ENCODE assay signal across 29 cellular contexts in the genomic region with DNA sequence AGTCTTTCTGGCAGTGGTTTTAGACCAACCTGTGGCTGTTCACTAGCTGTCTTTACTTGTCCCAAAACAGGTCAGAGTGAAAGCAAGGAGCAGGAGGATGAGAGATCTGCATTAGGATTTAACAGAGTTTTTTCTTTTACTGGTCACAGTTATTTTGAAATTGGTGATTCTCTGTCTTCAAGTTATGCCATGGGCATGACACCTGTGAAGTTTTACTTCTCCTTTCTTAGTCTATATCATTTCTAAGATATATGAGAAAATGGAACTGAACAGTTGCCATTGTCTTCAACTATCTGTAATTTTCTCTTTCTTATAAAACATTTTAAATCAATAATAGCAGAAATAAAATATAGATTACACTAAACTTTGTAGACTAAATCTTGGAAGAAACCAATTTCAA.
"Had no signal": no experiment of that assay in that cellular context is flagged by ENCODE, and none has a peak within 500 bp of the region (broad histone marks: within the 10 kb centered on the region; RNA-seq: fewer than 3 reads in every experiment).

No MANE protein-coding gene starts in this region.

- H3K27me3 Mint-ChIP-seq: stimulated activated naive CD8-positive, alpha-beta T cell treated with anti-CD3 and anti-CD28 coated beads, Interleukin-15, Interleukin-2, amounts not matched to agents 100 ng/mL and 50 ng/mL, for 24 hours had no signal

- H3K27ac ChIP-seq: left lung, pancreas, prostate gland, skin epidermis, suprapubic skin, thoracic aorta, tibial artery, upper lobe of right lung had no signal

- H3K36me3 Mint-ChIP-seq: immature natural killer cell; stimulated activated effector memory CD8-positive, alpha-beta T cell treated with anti-CD3 and anti-CD28 coated beads, Interleukin-12 subunit alpha, Interleukin-12 subunit beta, amount 100 ng/mL, for 72 hours had no signal

- H3K9me3 Mint-ChIP-seq: nephron; stimulated activated naive CD8-positive, alpha-beta T cell treated with anti-CD3 and anti-CD28 coated beads, Interleukin-15, Interleukin-2, amounts not matched to agents 100 ng/mL and 50 ng/mL, for 24 hours had no signal

- H3K27me3 ChIP-seq: left lung, pancreas, suprapubic skin, tibial artery, upper lobe of right lung had no signal

- H3K27ac Mint-ChIP-seq: immature natural killer cell; naive thymus-derived CD8-positive, alpha-beta T cell; nephron; stimulated activated effector memory CD8-positive, alpha-beta T cell treated with anti-CD3 and anti-CD28 coated beads, Interleukin-12 subunit alpha, Interleukin-12 subunit beta, amount 100 ng/mL, for 72 hours; stimulated activated naive CD8-positive, alpha-beta T cell treated with anti-CD3 and anti-CD28 coated beads, Interleukin-15, Interleukin-2, amounts not matched to agents 100 ng/mL and 50 ng/mL, for 24 hours had no signal

- H3K4me3 Mint-ChIP-seq: immature natural killer cell; naive thymus-derived CD8-positive, alpha-beta T cell; nephron; neural crest cell; stimulated activated effector memory CD8-positive, alpha-beta T cell treated with anti-CD3 and anti-CD28 coated beads, Interleukin-12 subunit alpha, Interleukin-12 subunit beta, amount 100 ng/mL, for 72 hours; stimulated activated naive CD8-positive, alpha-beta T cell treated with anti-CD3 and anti-CD28 coated beads, Interleukin-15, Interleukin-2, amounts not matched to agents 100 ng/mL and 50 ng/mL, for 24 hours had no signal

- H3K36me3 ChIP-seq: left lung, pancreas, prostate gland, suprapubic skin, thoracic aorta, tibial artery, upper lobe of right lung had no signal

- H3K4me1 ChIP-seq: left lung, pancreas, prostate gland, suprapubic skin, tibial artery, upper lobe of right lung had no signal

- H3K9me3 ChIP-seq: pancreas, prostate gland, suprapubic skin, thoracic aorta, upper lobe of right lung had no signal

- DNase-seq: hypothalamus; immature natural killer cell; kidney; left colon; left lung; naive thymus-derived CD8-positive, alpha-beta T cell; nucleus accumbens; pancreas; posterior cingulate gyrus; retina; right cardiac atrium; stimulated activated CD4-positive, alpha-beta T cell treated with anti-CD3 and anti-CD28 coated beads, Interleukin-12 subunit alpha, Interleukin-12 subunit beta, amount 100 ng/mL, for 4 hours; stimulated activated CD4-positive, alpha-beta T cell treated with anti-CD3 and anti-CD28 coated beads, Interleukin-15, amount 100 ng/mL, for 24 hours; stimulated activated CD4-positive, alpha-beta T cell treated with anti-CD3 and anti-CD28 coated beads, Interleukin-2, amount 100 ng/mL, for 24 hours; stimulated activated CD4-positive, alpha-beta T cell treated with anti-CD3 and anti-CD28 coated beads, Interleukin-4, amount 100 ng/mL, for 1 hour; stimulated activated naive CD4-positive, alpha-beta T cell; tibial artery; trophoblast cell; upper lobe of right lung had no signal

- ATAC-seq: left colon; left lung; naive thymus-derived CD8-positive, alpha-beta T cell; pancreas; right cardiac atrium; sciatic nerve; stimulated activated effector memory CD8-positive, alpha-beta T cell treated with anti-CD3 and anti-CD28 coated beads, Interleukin-12 subunit alpha, Interleukin-12 subunit beta, amount 100 ng/mL, for 72 hours; upper lobe of right lung had no signal

- H3K4me3 ChIP-seq: left lung, lung, pancreas, prostate gland, skin epidermis, suprapubic skin, thoracic aorta, tibial artery, upper lobe of right lung had no signal

- H3K4me1 Mint-ChIP-seq: immature natural killer cell; naive thymus-derived CD8-positive, alpha-beta T cell; nephron; neural crest cell; stimulated activated effector memory CD8-positive, alpha-beta T cell treated with anti-CD3 and anti-CD28 coated beads, Interleukin-12 subunit alpha, Interleukin-12 subunit beta, amount 100 ng/mL, for 72 hours had no signal
